14 cellular contexts compared by ENCODE assay signal in genomic region chr12:52956987-52957386, GRCh38. TPM values are rescaled to one million over a fixed set of nuclear protein-coding genes. Genes with fewer than 3 reads are reported as not detected.
DNase-seq lines count a peak whose midpoint lies in the region; ATAC-seq, FAIRE-seq and TF ChIP-seq lines count a peak whose summit lies in the region.
"Had no signal": no experiment of that assay in that cellular context is flagged by ENCODE, and none has a peak within 500 bp of the region (broad histone marks: within the 10 kb centered on the region; RNA-seq: fewer than 3 reads in every experiment).

No MANE protein-coding gene starts in this region.

- H3K27me3 ChIP-seq in GM12878 (replicated peaks in 1 of 2; ENCODE audit: control insufficient read depth in 2 of 2, insufficient read depth in 2 of 2, low read length in 1 of 2) (no peaks in the 10 kb centered on the region), dorsolateral prefrontal cortex (peaks cover 0 to 1% (median 0%) of the 10 kb centered on the region in 45 donors)

- no peak overlapping the region for H3K4me3 ChIP-seq in GM12878
- no peak overlapping the region for H3K4me3 ChIP-seq in dorsolateral prefrontal cortex
- H3K4me3 ChIP-seq: left ventricle myocardium inferior had no signal

- WGBS in GM12878 (ENCODE audit: insufficient coverage, insufficient replicate concordance, low lambda C conversion rate, missing lambda C conversion rate) = 3% methylated on average over 5 of the region's 5 CpGs

- BruUV-seq in GM12878 (replicated peaks; lab: Mats Ljungman, UMichigan) = no TSS peak

- POLR2A ChIA-PET in GM12878 (lab: Charles Lee) = no interaction called here

- CTCF ChIA-PET in GM12878 (lab: Yijun Ruan, JAX) = interaction anchor here (1.6 to 2.5 kb wide), 2 partner anchors 24 to 72 kb away, joined by 8 to 9 read pairs; no protein-coding TSS in a partner anchor

- H4K20me1 ChIP-seq in GM12878 (ENCODE audit: control insufficient read depth, insufficient read depth) = no peaks in the 10 kb centered on the region

- TF ChIP-seq EP300 in GM12878 (IDR thresholded peaks at IDR 0.05; ENCODE audit: borderline replicate concordance in 1 of 2, control insufficient read depth in 1 of 2, low read depth in 2 of 2, low read length in 2 of 2) = no peak

- no peak overlapping the region for H3K27ac Mint-ChIP-seq in CD14-positive monocyte
- H3K27ac Mint-ChIP-seq: activated CD4-positive, alpha-beta memory T cell treated with anti-CD3 and anti-CD28 coated beads for 36 hours; activated naive CD8-positive, alpha-beta T cell treated with anti-CD3 and anti-CD28 coated beads for 36 hours had no signal

- SMC1A ChIA-PET in GM12878 (lab: Charles Lee; ENCODE audit: uncharacterized antibody, unreplicated experiment) = interaction anchor here (1.1 kb wide), 1 partner anchor 72 kb away, joined by 3 read pairs; no protein-coding TSS in a partner anchor

- no peak overlapping the region for H3K4me2 ChIP-seq in GM12878 (ENCODE audit: control insufficient read depth, insufficient read depth)

- H3K4me1 ChIP-seq in GM12878 (ENCODE audit: control insufficient read depth, insufficient read depth, low read length) = no peaks in the 10 kb centered on the region
- H3K4me1 ChIP-seq: left ventricle myocardium inferior had no signal

- H3K36me3 Mint-ChIP-seq in CD14-positive monocyte = no peaks in the 10 kb centered on the region
- H3K36me3 Mint-ChIP-seq: activated CD4-positive, alpha-beta memory T cell treated with anti-CD3 and anti-CD28 coated beads for 36 hours; activated naive CD8-positive, alpha-beta T cell treated with anti-CD3 and anti-CD28 coated beads for 36 hours had no signal

- in situ Hi-C loops in GM12878 (cut with MboI) = no loop called here

- no peaks in the 10 kb centered on the region for H3K36me3 ChIP-seq in GM12878 (ENCODE audit: control insufficient read depth in 2 of 2, insufficient read depth in 2 of 2, low read length in 1 of 2)
- H3K36me3 ChIP-seq: left ventricle myocardium inferior had no signal

- DNase-seq in D341Med (ENCODE audit: low spot score) = peak; percentile 84
- peak; percentile 54 for DNase-seq in HT-29 (ENCODE audit: low spot score)
- DNase-seq in NCI-H345 (lab: John Stamatoyannopoulos, UW) = peak; percentile 71
- DNase-seq in GM12878 (ENCODE audit: low read depth, low spot score) = no peak
- no peak for DNase-seq in CD14-positive monocyte (ENCODE audit: low spot score)
- no peak for DNase-seq in dorsolateral prefrontal cortex
- no peak for DNase-seq in AG08396 (ENCODE audit: low spot score)
- DNase-seq: activated CD4-positive, alpha-beta memory T cell treated with anti-CD3 and anti-CD28 coated beads for 36 hours; activated naive CD8-positive, alpha-beta T cell treated with anti-CD3 and anti-CD28 coated beads for 36 hours; effector memory CD4-positive, alpha-beta T cell; left ventricle myocardium inferior; NCI-H1048; occipital lobe had no signal

- intact Hi-C loops in GM12878 (cut with micrococcal nuclease; ENCODE audit: unreplicated experiment) = no loop called here
- intact Hi-C loops in CD14-positive monocyte (cut with micrococcal nuclease) = no loop called here
- intact Hi-C loops in dorsolateral prefrontal cortex (cut with DNase I) = no loop called here

- FAIRE-seq in GM12878 (lab: Jason Lieb, UNC) = no peak

- no peak overlapping the region for H3K4me3 Mint-ChIP-seq in CD14-positive monocyte
- H3K4me3 Mint-ChIP-seq: activated CD4-positive, alpha-beta memory T cell treated with anti-CD3 and anti-CD28 coated beads for 36 hours; activated naive CD8-positive, alpha-beta T cell treated with anti-CD3 and anti-CD28 coated beads for 36 hours had no signal

- peaks cover 1 to 6% (median 2%) of the 10 kb centered on the region in 3 donors for H3K27me3 Mint-ChIP-seq in CD14-positive monocyte (ENCODE audit: low read depth in 3 of 3)
- H3K27me3 Mint-ChIP-seq: activated naive CD8-positive, alpha-beta T cell treated with anti-CD3 and anti-CD28 coated beads for 36 hours had no signal

- RAD21 ChIA-PET in GM12878 (lab: Charles Lee; ENCODE audit: unreplicated experiment) = interaction anchor here (1.0 kb wide), 1 partner anchor 72 kb away, joined by 3 read pairs; no protein-coding TSS in a partner anchor

- H3K9me3 Mint-ChIP-seq in CD14-positive monocyte = peaks cover 0 to 1% (median 0%) of the 10 kb centered on the region in 7 donors
- H3K9me3 Mint-ChIP-seq: activated CD4-positive, alpha-beta memory T cell treated with anti-CD3 and anti-CD28 coated beads for 36 hours; activated naive CD8-positive, alpha-beta T cell treated with anti-CD3 and anti-CD28 coated beads for 36 hours had no signal

- TF ChIP-seq RAD21 in GM12878 (IDR thresholded peaks at IDR 0.05; ENCODE audit: insufficient read depth, low read depth, low read length) = no peak

- H3K4me1 Mint-ChIP-seq in CD14-positive monocyte = no peaks in the 10 kb centered on the region
- H3K4me1 Mint-ChIP-seq: activated naive CD8-positive, alpha-beta T cell treated with anti-CD3 and anti-CD28 coated beads for 36 hours had no signal

- ATAC-seq in GM12878 = 0 out of 3 replicates have a peak, but pooled peaks have one; percentile 17
- no peak for ATAC-seq in HG03378 (IDR thresholded peaks at IDR 0.05; ENCODE audit: unreplicated experiment)

- no peak for TF ChIP-seq POLR2A in GM12878 (IDR thresholded peaks at IDR 0.05; ENCODE audit: low read depth, low read length)

- no peak overlapping the region for H3K27ac ChIP-seq in GM12878 (ENCODE audit: control insufficient read depth, insufficient read depth)
- H3K27ac ChIP-seq in dorsolateral prefrontal cortex = no peak overlapping the region
- H3K27ac ChIP-seq: left ventricle myocardium inferior had no signal

- H3K9ac ChIP-seq in GM12878 (ENCODE audit: control insufficient read depth, insufficient read depth, low read length) = no peak overlapping the region

- H3K79me2 ChIP-seq in GM12878 (ENCODE audit: control insufficient read depth, insufficient read depth, low read length) = no peaks in the 10 kb centered on the region

- TF ChIP-seq CTCF in GM12878 (IDR thresholded peaks at IDR 0.05 in 2 of 3, conservative IDR thresholded peaks at IDR 0.05 in 1 of 3; ENCODE audit: control insufficient read depth in 2 of 3, extremely low read depth in 1 of 3, insufficient read depth in 1 of 3, low read depth in 3 of 3, low read length in 3 of 3) = no peak
- no peak for TF ChIP-seq CTCF in CD14-positive monocyte (IDR thresholded peaks at IDR 0.05)
- TF ChIP-seq CTCF in dorsolateral prefrontal cortex (IDR thresholded peaks at IDR 0.05 in 54 of 56, conservative IDR thresholded peaks at IDR 0.05 in 2 of 56; ENCODE audit: low read depth in 1 of 56, partially characterized antibody in 56 of 56) = no peak

- no peak overlapping the region; the same call in 1 of the 2 replicates for H2AFZ ChIP-seq in GM12878 (ENCODE audit: control insufficient read depth, low read depth, low read length)

- no peaks in the 10 kb centered on the region for H3K9me3 ChIP-seq in GM12878 (replicated peaks; ENCODE audit: control insufficient read depth, insufficient read depth, low read length)
- H3K9me3 ChIP-seq: left ventricle myocardium inferior had no signal

RNA-seq across cellular contexts. Expression of gene KRT18, which starts 8.1 kb away (rescaled TPM):
- total RNA-seq in HT-29 (2014; rRNA removed; shearing (Covaris generic)) = 9,796 and 10,041 TPM in 2 replicates
- not detected in 2 replicates for total RNA-seq in GM12878 (2013; cell fraction: nucleolus; rRNA removed)
- 0.22 and 0.45 TPM in 2 replicates for total RNA-seq in GM12878 (2014; rRNA removed)
- 0.09 and 0.22 TPM in 2 replicates for total RNA-seq in GM12878 (2014; rRNA removed; fragmentation: Illumina TruSeq; extraction: Trizol)
- total RNA-seq in GM12878 (2021) = 4.0 and 4.6 TPM in 2 replicates
- 0.63 TPM for polyA plus RNA-seq in GM12878 (2011; ENCODE audit: low read depth)
- 0.15 and 0.23 TPM in 2 replicates for polyA plus RNA-seq in GM12878 (2011; rRNA removed)
- 0.39 and 0.45 TPM in 2 replicates for polyA plus RNA-seq in GM12878 (2011; cell fraction: cytosol; rRNA removed)
- polyA plus RNA-seq in GM12878 (2011; cell fraction: nucleus; rRNA removed) = 0.25 and 0.47 TPM in 2 replicates
- polyA plus RNA-seq in GM12878 (2012) = 1.6 and 1.7 TPM in 2 replicates
- polyA plus RNA-seq in GM12878 (2014; fragmentation: Illumina TruSeq; extraction: Trizol) = 0.25 TPM in 1 of 2 replicates, not detected in the other
- under 1 TPM in 1 of 2 experiments, not detected in 1; 0.09 TPM for polyA plus RNA-seq in GM12878 (2014; fragmentation: Nextera tagmentation; extraction: Ambion mirVana)
- polyA plus RNA-seq in GM12878 (2014; rRNA removed) = 0.14 and 0.18 TPM in 2 replicates
- under 1 TPM; 0.46 to 0.59 TPM for polyA plus RNA-seq in GM12878 (2016; fragmentation: Nextera tagmentation; extraction: Ambion mirVana)
- polyA minus RNA-seq in GM12878 (2011; rRNA and poly(A)+ RNA removed) = 0.37 and 0.88 TPM in 2 replicates
- polyA minus RNA-seq in GM12878 (2011; cell fraction: cytosol; rRNA and poly(A)+ RNA removed) = 3.3 and 4.9 TPM in 2 replicates
- polyA minus RNA-seq in GM12878 (2011; cell fraction: nucleus; rRNA and poly(A)+ RNA removed) = 0.48 and 0.96 TPM in 2 replicates
- polyA plus RNA-seq in CD14-positive monocyte = under 1 TPM; 0.16 to 0.25 TPM
- total RNA-seq in dorsolateral prefrontal cortex = 1 to 10 TPM in 54 of 120 experiments, under 1 TPM in 47, not detected in 19; 0.32 to 3.8 (median 1.0) TPM

RNA-seq across cellular contexts. Expression of gene EIF4B, which starts 49.3 kb away (rescaled TPM):
- 401 and 417 TPM in 2 replicates for total RNA-seq in HT-29 (2014; rRNA removed; shearing (Covaris generic))
- total RNA-seq in GM12878 (2013; cell fraction: nucleolus; rRNA removed) = 239 and 240 TPM in 2 replicates
- 519 and 635 TPM in 2 replicates for total RNA-seq in GM12878 (2014; rRNA removed)
- 742 and 752 TPM in 2 replicates for total RNA-seq in GM12878 (2014; rRNA removed; fragmentation: Illumina TruSeq; extraction: Trizol)
- 628 and 637 TPM in 2 replicates for total RNA-seq in GM12878 (2021)
- polyA plus RNA-seq in GM12878 (2011; ENCODE audit: low read depth) = 340 TPM
- 494 and 678 TPM in 2 replicates for polyA plus RNA-seq in GM12878 (2011; rRNA removed)
- 381 and 532 TPM in 2 replicates for polyA plus RNA-seq in GM12878 (2011; cell fraction: cytosol; rRNA removed)
- 218 and 250 TPM in 2 replicates for polyA plus RNA-seq in GM12878 (2011; cell fraction: nucleus; rRNA removed)
- polyA plus RNA-seq in GM12878 (2012) = 417 and 421 TPM in 2 replicates
- polyA plus RNA-seq in GM12878 (2014; fragmentation: Illumina TruSeq; extraction: Trizol) = 625 and 749 TPM in 2 replicates
- 100 to 1,000 TPM; 133 to 144 TPM for polyA plus RNA-seq in GM12878 (2014; fragmentation: Nextera tagmentation; extraction: Ambion mirVana)
- polyA plus RNA-seq in GM12878 (2014; rRNA removed) = 326 and 368 TPM in 2 replicates
- polyA plus RNA-seq in GM12878 (2016; fragmentation: Nextera tagmentation; extraction: Ambion mirVana) = 100 to 1,000 TPM; 123 TPM
- 773 and 817 TPM in 2 replicates for polyA minus RNA-seq in GM12878 (2011; rRNA and poly(A)+ RNA removed)
- polyA minus RNA-seq in GM12878 (2011; cell fraction: cytosol; rRNA and poly(A)+ RNA removed) = 266 and 313 TPM in 2 replicates
- polyA minus RNA-seq in GM12878 (2011; cell fraction: nucleus; rRNA and poly(A)+ RNA removed) = 94.2 and 136 TPM in 2 replicates
- polyA plus RNA-seq in CD14-positive monocyte = 10 to 100 TPM; 41.2 to 58.6 TPM
- 100 to 1,000 TPM; 207 to 375 (median 283) TPM for total RNA-seq in dorsolateral prefrontal cortex

RNA-seq across cellular contexts. Expression of gene KRT8, which starts 52.1 kb away (rescaled TPM):
- 5,686 and 5,723 TPM in 2 replicates for total RNA-seq in HT-29 (2014; rRNA removed; shearing (Covaris generic))
- not detected in 2 replicates for total RNA-seq in GM12878 (2013; cell fraction: nucleolus; rRNA removed)
- total RNA-seq in GM12878 (2014; rRNA removed) (0.11 and 0.16 TPM in 2 replicates), GM12878 (2014; rRNA removed; fragmentation: Illumina TruSeq; extraction: Trizol) (0.09 and 0.22 TPM in 2 replicates), GM12878 (2021) (5.6 and 5.7 TPM in 2 replicates), dorsolateral prefrontal cortex (1 to 10 TPM in 10 of 120 experiments, under 1 TPM in 42, not detected in 68; 0.18 to 2.7 (median 0.59) TPM)
- 0.85 TPM for polyA plus RNA-seq in GM12878 (2011; ENCODE audit: low read depth)
- polyA plus RNA-seq in GM12878 (2011; rRNA removed) (0.10 and 0.41 TPM in 2 replicates), GM12878 (2014; fragmentation: Illumina TruSeq; extraction: Trizol) (0.37 and 0.81 TPM in 2 replicates), GM12878 (2014; fragmentation: Nextera tagmentation; extraction: Ambion mirVana) (under 1 TPM in 1 of 2 experiments, not detected in 1; 0.15 TPM), GM12878 (2014; rRNA removed) (0.57 and 0.67 TPM in 2 replicates), GM12878 (2016; fragmentation: Nextera tagmentation; extraction: Ambion mirVana) (under 1 TPM; 0.35 to 0.99 TPM), CD14-positive monocyte (under 1 TPM in 1 of 2 donors, not detected in 1; 0.39 TPM)
- polyA plus RNA-seq in GM12878 (2011; cell fraction: cytosol; rRNA removed) = 0.10 and 0.20 TPM in 2 replicates
- polyA plus RNA-seq in GM12878 (2011; cell fraction: nucleus; rRNA removed) = 0.25 and 0.42 TPM in 2 replicates
- 0.58 and 1.5 TPM in 2 replicates for polyA plus RNA-seq in GM12878 (2012)
- polyA minus RNA-seq in GM12878 (2011; rRNA and poly(A)+ RNA removed) = 0.15 and 0.88 TPM in 2 replicates
- 23.7 and 27.7 TPM in 2 replicates for polyA minus RNA-seq in GM12878 (2011; cell fraction: cytosol; rRNA and poly(A)+ RNA removed)
- polyA minus RNA-seq in GM12878 (2011; cell fraction: nucleus; rRNA and poly(A)+ RNA removed) = 1.8 and 8.8 TPM in 2 replicates
- total RNA-seq: occipital lobe had no signal

Comparison
In these comparisons a context has a peak if more than half of its experiments do, and no peak if none do; other contexts are left out.
1. DNase-seq: peak in D341Med (single experiment), HT-29 (single experiment) and NCI-H345 (single experiment); none in GM12878 (single experiment), CD14-positive monocyte (single experiment), dorsolateral prefrontal cortex (0 of 10) and AG08396 (single experiment).
2. RNA of gene KRT18, which starts 8.1 kb away (total RNA-seq): 9,796 to 10,041 TPM in HT-29; 0.32 to 3.8 TPM in dorsolateral prefrontal cortex and 0.09 to 4.6 TPM in GM12878; every median in the first group is over 1,000 times any median in the second.
3. RNA of gene KRT8, which starts 52.1 kb away (total RNA-seq): 5,686 to 5,723 TPM in HT-29; 0.18 to 2.7 TPM in dorsolateral prefrontal cortex and 0.09 to 5.7 TPM in GM12878; every median in the first group is over 100 times any median in the second.